17 cellular contexts compared by ENCODE assay signal in genomic region chr3:38226273-38226672, GRCh38. TPM values are rescaled to one million over a fixed set of nuclear protein-coding genes. Genes with fewer than 3 reads are reported as not detected.
DNase-seq lines count a peak whose midpoint lies in the region; ATAC-seq and TF ChIP-seq lines count a peak whose summit lies in the region.
"Had no signal": no experiment of that assay in that cellular context is flagged by ENCODE, and none has a peak within 500 bp of the region (broad histone marks: within the 10 kb centered on the region; RNA-seq: fewer than 3 reads in every experiment).

No MANE protein-coding gene starts in this region.

- no peaks in the 10 kb centered on the region for H3K27me3 Mint-ChIP-seq in Caco-2 (ENCODE audit: insufficient read depth, unreplicated experiment)
- no peaks in the 10 kb centered on the region for H3K27me3 Mint-ChIP-seq in T-cell
- H3K27me3 Mint-ChIP-seq: activated CD4-positive, alpha-beta memory T cell treated with anti-CD3 and anti-CD28 coated beads, Interleukin-2, amount 10 ng/mL, durations not matched to agents 7 days and 5 days had no signal

- peak overlapping the region; percentile 15 for H3K27ac ChIP-seq in brain microvascular endothelial cell
- H3K27ac ChIP-seq: coronary artery, esophagus squamous epithelium, pancreas, SJSA1 had no signal

- H3K36me3 Mint-ChIP-seq in Caco-2 (ENCODE audit: insufficient read depth, unreplicated experiment) (peaks cover 41% of the 10 kb centered on the region), T-cell (peaks cover 65% of the 10 kb centered on the region)

- H3K4me3 ChIP-seq in Caco-2 (ENCODE audit: low read depth, low read length) = no peak overlapping the region
- H3K4me3 ChIP-seq in brain microvascular endothelial cell (ENCODE audit: low read depth, low read length) = no peak overlapping the region
- H3K4me3 ChIP-seq: coronary artery, esophagus squamous epithelium, pancreas, SJSA1 had no signal

- peaks cover 3% of the 10 kb centered on the region; the same call in 1 of the 2 replicates for H3K36me3 ChIP-seq in Caco-2 (ENCODE audit: control insufficient read depth, insufficient read depth, low read length)
- peaks cover 9% of the 10 kb centered on the region for H3K36me3 ChIP-seq in brain microvascular endothelial cell (replicated peaks)

- H3K4me3 Mint-ChIP-seq in Caco-2 (ENCODE audit: unreplicated experiment) (no peak overlapping the region), T-cell (no peak overlapping the region)
- H3K4me3 Mint-ChIP-seq: activated CD4-positive, alpha-beta memory T cell treated with anti-CD3 and anti-CD28 coated beads, Interleukin-2, amount 10 ng/mL, durations not matched to agents 7 days and 5 days had no signal

- in situ Hi-C loops in brain microvascular endothelial cell (cut with HindIII; ENCODE audit: low pct_ligation_motif_present, low sequenced_read_pairs) = no loop called here

- H3K27ac Mint-ChIP-seq in Caco-2 (ENCODE audit: unreplicated experiment) = no peak overlapping the region
- H3K27ac Mint-ChIP-seq in T-cell = no peak overlapping the region
- H3K27ac Mint-ChIP-seq: activated CD4-positive, alpha-beta memory T cell treated with anti-CD3 and anti-CD28 coated beads, Interleukin-2, amount 10 ng/mL, durations not matched to agents 7 days and 5 days had no signal

- H3K9me3 Mint-ChIP-seq in Caco-2 (ENCODE audit: unreplicated experiment) = no peaks in the 10 kb centered on the region
- H3K9me3 Mint-ChIP-seq in T-cell = no peaks in the 10 kb centered on the region
- H3K9me3 Mint-ChIP-seq: activated CD4-positive, alpha-beta memory T cell treated with anti-CD3 and anti-CD28 coated beads, Interleukin-2, amount 10 ng/mL, durations not matched to agents 7 days and 5 days had no signal

- H3K9me3 ChIP-seq in Caco-2 = no peaks in the 10 kb centered on the region
- H3K9me3 ChIP-seq: esophagus squamous epithelium, pancreas, SJSA1 had no signal

- H3K27me3 ChIP-seq in Caco-2 (replicated peaks; ENCODE audit: control insufficient read depth, insufficient read depth, low read length) (no peaks in the 10 kb centered on the region), brain microvascular endothelial cell (replicated peaks) (no peaks in the 10 kb centered on the region)
- H3K27me3 ChIP-seq: esophagus squamous epithelium, pancreas, SJSA1 had no signal

- H3K4me1 ChIP-seq in Caco-2 = peaks cover 4% of the 10 kb centered on the region; the same call in 1 of the 2 replicates
- H3K4me1 ChIP-seq: esophagus squamous epithelium, pancreas had no signal

- H3K4me1 Mint-ChIP-seq in Caco-2 (ENCODE audit: low read depth, unreplicated experiment) = no peaks in the 10 kb centered on the region
- peaks cover 0 to 5% (median 0%) of the 10 kb centered on the region in 3 donors for H3K4me1 Mint-ChIP-seq in T-cell

- CTCF ChIA-PET in Caco-2 (lab: Charles Lee) = no interaction called here
- CTCF ChIA-PET in T-cell (lab: Charles Lee) = no interaction called here

- TF ChIP-seq CTCF in Caco-2 (IDR thresholded peaks at IDR 0.05; ENCODE audit: insufficient read depth in 1 of 2, low read depth in 1 of 2, low read length in 1 of 2, severe bottlenecking in 1 of 2, unreplicated experiment in 1 of 2) (no peak), brain microvascular endothelial cell (IDR thresholded peaks at IDR 0.05; ENCODE audit: low read depth, low read length, missing control alignments) (no peak)

- BruUV-seq in Caco-2 (replicated peaks; lab: Mats Ljungman, UMichigan) = TSS peak; percentile 17

- DNase-seq in Caco-2 = no peak
- DNase-seq in M059J (ENCODE audit: low read depth) = peak; percentile 41
- peak; percentile 14 for DNase-seq in brain microvascular endothelial cell
- peak; percentile 56 for DNase-seq in kidney tubule cell (ENCODE audit: low spot score)
- DNase-seq in T-cell = no peak
- DNase-seq in hypothalamus (lab: John Stamatoyannopoulos, UW) = no peak
- DNase-seq in pons (ENCODE audit: low spot score) = no peak
- no peak for DNase-seq in stimulated activated naive CD8-positive, alpha-beta T cell treated with anti-CD3 and anti-CD28 coated beads, Interleukin-15, Interleukin-2, amounts not matched to agents 100 U/mL and 50 U/mL, for 24 hours
- DNase-seq: activated CD4-positive, alpha-beta memory T cell treated with anti-CD3 and anti-CD28 coated beads, Interleukin-2, amount 10 ng/mL, durations not matched to agents 7 days and 5 days; amygdala; esophagus squamous epithelium; NCI-H1436 treated with DMSO at 0.1 percent for 48 hours; pancreas; small intestine; stimulated activated naive CD4-positive, alpha-beta T cell had no signal

- POLR2A ChIA-PET in Caco-2 (lab: Charles Lee) (no interaction called here), T-cell (lab: Charles Lee) (interaction anchor here in 1 of 2 donors (0.6 kb wide), 1 partner anchor 20 kb away, joined by 6 read pairs; no protein-coding TSS in a partner anchor)

- ATAC-seq in T-cell (replicated peaks in 1 of 4) = no peak
- ATAC-seq in stimulated activated naive CD8-positive, alpha-beta T cell treated with anti-CD3 and anti-CD28 coated beads, Interleukin-15, Interleukin-2, amounts not matched to agents 100 U/mL and 50 U/mL, for 24 hours = no peak
- ATAC-seq: pancreas had no signal

- intact Hi-C loops in Caco-2 (cut with micrococcal nuclease; ENCODE audit: unreplicated experiment) = no loop called here

RNA-seq across cellular contexts. Expression of gene SLC22A13, which starts 39.3 kb away (rescaled TPM):
- total RNA-seq in Caco-2 (2022) = 0.36 and 0.63 TPM in 2 replicates
- not detected in 2 replicates for total RNA-seq in M059J (2014; rRNA removed; shearing (Covaris generic))
- under 1 TPM; 0.35 to 0.79 (median 0.68) TPM for total RNA-seq in T-cell
- total RNA-seq: SJSA1 had no signal

RNA-seq across cellular contexts. Expression of gene SLC22A14, which starts 55.8 kb away (rescaled TPM):
- total RNA-seq in Caco-2 (2022) = 0.14 and 0.23 TPM in 2 replicates
- total RNA-seq in M059J (2014; rRNA removed; shearing (Covaris generic)) = not detected in 2 replicates
- under 1 TPM in 1 of 5 donors, not detected in 4; 0.10 TPM for total RNA-seq in T-cell
- total RNA-seq: activated CD4-positive, alpha-beta memory T cell treated with anti-CD3 and anti-CD28 coated beads, Interleukin-2, amount 10 ng/mL, durations not matched to agents 7 days and 5 days; SJSA1 had no signal

Comparison
In these comparisons a context has a peak if more than half of its experiments do, and no peak if none do; other contexts are left out.
1. DNase-seq: peak in M059J (single experiment), brain microvascular endothelial cell (single experiment) and kidney tubule cell (single experiment); none in Caco-2 (0 of 2), T-cell (0 of 34), hypothalamus (0 of 51), pons (single experiment) and stimulated activated naive CD8-positive, alpha-beta T cell treated with anti-CD3 and anti-CD28 coated beads, Interleukin-15, Interleukin-2, amounts not matched to agents 100 U/mL and 50 U/mL, for 24 hours (single experiment).